Comparison of ENCODE assay signal across 8 cellular contexts in genomic region chr17:40417609-40418427, GRCh38. TPM values are rescaled to one million over a fixed set of nuclear protein-coding genes. Genes with fewer than 3 reads are reported as not detected.
A peak's percentile ranks its signal among the peaks of the same experiment; 100 is the strongest.
DNase-seq lines count a peak whose midpoint lies in the region; ATAC-seq, FAIRE-seq and TF ChIP-seq lines count a peak whose summit lies in the region.

TSS of gene TOP2A (minus strand) at chr17:40417896. CDS start at chr17:40417791, 105 bp downstream.

- H3K4me3 ChIP-seq in OCI-LY3 (ENCODE audit: low read length) (peak within 1 kb of the TSS; percentile 91), endothelial cell of umbilical vein (replicated peaks in 1 of 3; ENCODE audit: insufficient read depth in 1 of 3, low read depth in 1 of 3, low read length in 3 of 3) (peak within 1 kb of the TSS; percentile 72 to 91 (median 73))

- H3K9ac ChIP-seq in OCI-LY3 (ENCODE audit: low read length) (peak within 1 kb of the TSS; percentile 89), endothelial cell of umbilical vein (replicated peaks; ENCODE audit: extremely low read depth, insufficient read depth, low read length) (peak within 1 kb of the TSS; percentile 62)

- peak; percentile 67 for TF ChIP-seq POLR2A in endothelial cell of umbilical vein (IDR thresholded peaks at IDR 0.05; ENCODE audit: low read depth, low read length)

- DNase-seq in DMS 273 treated with DMSO at 0.1 percent for 48 hours (lab: John Stamatoyannopoulos, UW): peak; percentile 99
- peak; percentile 97 for DNase-seq in HuH-7.5 (ENCODE audit: low spot score)
- DNase-seq in activated CD8-positive, alpha-beta memory T cell treated with anti-CD3 and anti-CD28 coated beads, Interleukin-2, amount 50 U/mL, for 4 hours: peak; percentile 89
- peak; percentile 100 for DNase-seq in endothelial cell of umbilical vein (ENCODE audit: low read depth, low spot score)
- peak; percentile 99 for DNase-seq in midbrain (lab: John Stamatoyannopoulos, UW)
- DNase-seq in stimulated activated CD8-positive, alpha-beta memory T cell treated with anti-CD3 and anti-CD28 coated beads, Interleukin-15, amount 100 ng/mL, for 48 hours (ENCODE audit: low read depth in 2 of 2): peak; percentile 89 to 90

- BruUV-seq in endothelial cell of umbilical vein (replicated peaks; lab: Mats Ljungman, UMichigan): no TSS peak

- peaks cover 39% of the 10 kb centered on the region for H3K79me2 ChIP-seq in OCI-LY3 (ENCODE audit: low read length)
- peaks cover 36% of the 10 kb centered on the region for H3K79me2 ChIP-seq in endothelial cell of umbilical vein (ENCODE audit: control insufficient read depth, insufficient read depth, low read length)

- CTCF ChIA-PET in endothelial cell of umbilical vein (lab: Charles Lee): interaction anchor here (0.9 to 6.5 kb wide), 18 partner anchors 10 to 219 kb away, joined by 3 to 91 read pairs (median 5); partner anchors contain the start of gene IGFBP4

- H3K4me1 ChIP-seq in OCI-LY3 (ENCODE audit: low read length): peaks cover 37% of the 10 kb centered on the region
- peaks cover 25% of the 10 kb centered on the region for H3K4me1 ChIP-seq in endothelial cell of umbilical vein (ENCODE audit: control insufficient read depth, extremely low read depth, insufficient read depth, low read length)

- TF ChIP-seq CTCF in OCI-LY3 (IDR thresholded peaks at IDR 0.05; ENCODE audit: low read depth, low read length) (no peak), endothelial cell of umbilical vein (IDR thresholded peaks at IDR 0.05; ENCODE audit: extremely low read depth in 1 of 2, insufficient read depth in 1 of 2, low read depth in 1 of 2, low read length in 2 of 2) (no peak)

- POLR2A ChIA-PET in endothelial cell of umbilical vein (lab: Charles Lee): interaction anchor here (0.6 to 1.5 kb wide), 4 partner anchors 26 to 1271 kb away, joined by 3 to 8 read pairs (median 6); partner anchors contain the start of gene IGFBP4

- H3K9me3 ChIP-seq in OCI-LY3 (ENCODE audit: insufficient read depth, low read length): no peaks in the 10 kb centered on the region
- no peaks in the 10 kb centered on the region for H3K9me3 ChIP-seq in endothelial cell of umbilical vein (replicated peaks; ENCODE audit: control insufficient read depth, insufficient read depth, low read length)

- peak within 1 kb of the TSS; percentile 97 for H3K4me2 ChIP-seq in OCI-LY3 (ENCODE audit: low read length)
- H3K4me2 ChIP-seq in endothelial cell of umbilical vein (ENCODE audit: insufficient read depth, low read length): peak within 1 kb of the TSS; percentile 93

- no peaks in the 10 kb centered on the region for H3K27me3 ChIP-seq in OCI-LY3 (ENCODE audit: low read depth, low read length)
- H3K27me3 ChIP-seq in endothelial cell of umbilical vein (ENCODE audit: control insufficient read depth in 2 of 2, insufficient read depth in 2 of 2, low read length in 2 of 2): no peaks in the 10 kb centered on the region

- dilution Hi-C loops in endothelial cell of umbilical vein (cut with MboI; ENCODE audit: extremely low pct_ligation_motif_present, low sequenced_read_pairs): no loop called here

- H3K9me1 ChIP-seq in endothelial cell of umbilical vein (replicated peaks; ENCODE audit: control insufficient read depth, extremely low read depth, insufficient read depth, low read length): no peaks in the 10 kb centered on the region

- H4K20me1 ChIP-seq in OCI-LY3 (ENCODE audit: insufficient read depth, low read length) (no peaks in the 10 kb centered on the region), endothelial cell of umbilical vein (replicated peaks; ENCODE audit: control insufficient read depth, extremely low read depth, insufficient read depth, low read length) (no peaks in the 10 kb centered on the region)

- peaks cover 26% of the 10 kb centered on the region for H3K36me3 ChIP-seq in OCI-LY3 (replicated peaks; ENCODE audit: low read depth, low read length)
- no peaks in the 10 kb centered on the region for H3K36me3 ChIP-seq in endothelial cell of umbilical vein (ENCODE audit: control insufficient read depth in 2 of 2, extremely low read depth in 1 of 2, insufficient read depth in 2 of 2, low read length in 2 of 2)

- peak; percentile 100 for FAIRE-seq in endothelial cell of umbilical vein (lab: Jason Lieb, UNC)

- H3K27ac ChIP-seq in OCI-LY3 (ENCODE audit: low read length): peak within 1 kb of the TSS; percentile 69
- H3K27ac ChIP-seq in endothelial cell of umbilical vein (ENCODE audit: insufficient read depth, low read depth, low read length): peak within 1 kb of the TSS; percentile 6

- ATAC-seq in GM21528 (IDR thresholded peaks at IDR 0.05; ENCODE audit: low FRiP score, unreplicated experiment): peak; percentile 91

- H2AFZ ChIP-seq in OCI-LY3 (ENCODE audit: low read depth, low read length) (peak within 1 kb of the TSS; percentile 92), endothelial cell of umbilical vein (ENCODE audit: low read depth, low read length) (peak within 1 kb of the TSS; percentile 94)

- intact Hi-C loops in endothelial cell of umbilical vein (cut with micrococcal nuclease): loop anchor here (1.0 to 10.0 kb wide), 4 partner anchors 25 to 213 kb away; partner anchors contain the start of gene IGFBP4

TF ChIP-seq in endothelial cell of umbilical vein, 7 proteins besides CTCF, POLR2A, EP300 and RAD21:
- no peak for TF ChIP-seq EZH2 (IDR thresholded peaks at IDR 0.05; ENCODE audit: borderline replicate concordance, low read depth, low read length, severe bottlenecking)
- TF ChIP-seq POLR2AphosphoS5 (IDR thresholded peaks at IDR 0.05; ENCODE audit: insufficient read depth, low read depth, low read length): peak; percentile 39

RNA-seq across cellular contexts. Expression of gene TOP2A, which starts in this region (rescaled TPM):
- 149 and 160 TPM in 2 replicates for total RNA-seq in endothelial cell of umbilical vein
- polyA plus RNA-seq in endothelial cell of umbilical vein: 25.5 and 31.3 TPM in 2 replicates
- polyA plus RNA-seq in endothelial cell of umbilical vein (2011; cell fraction: cytosol; rRNA removed): 47.0 and 56.2 TPM in 2 replicates
- polyA plus RNA-seq in endothelial cell of umbilical vein (2011; cell fraction: nucleus; rRNA removed): 57.3 and 98.0 TPM in 2 replicates
- polyA plus RNA-seq in endothelial cell of umbilical vein (2012): 48.2 and 143 TPM in 2 replicates
- polyA minus RNA-seq in endothelial cell of umbilical vein: 25.2 and 29.2 TPM in 2 replicates
- polyA minus RNA-seq in endothelial cell of umbilical vein (2011; cell fraction: cytosol; rRNA and poly(A)+ RNA removed): 107 TPM
- 26.2 and 41.6 TPM in 2 replicates for polyA minus RNA-seq in endothelial cell of umbilical vein (2011; cell fraction: nucleus; rRNA and poly(A)+ RNA removed)

Comparison
In these comparisons a context has a peak if more than half of its experiments do, and no peak if none do; other contexts are left out.
1. Peak in every context shown above with its lines: DNase-seq, ATAC-seq, H3K4me3 ChIP-seq and H3K27ac ChIP-seq.